In genomic region chr2:124131271-124131670, GRCh38 we compare ENCODE assay signal across 21 cellular contexts.
DNase-seq lines count a peak whose midpoint lies in the region; ATAC-seq, FAIRE-seq and TF ChIP-seq lines count a peak whose summit lies in the region.
"Had no signal": no experiment of that assay in that cellular context is flagged by ENCODE, and none has a peak within 500 bp of the region (broad histone marks: within the 10 kb centered on the region; RNA-seq: fewer than 3 reads in every experiment).

No MANE protein-coding gene starts in this region.

- intact Hi-C loops in HepG2 (cut with micrococcal nuclease; ENCODE audit: unreplicated experiment): no loop called here

- TF ChIP-seq CTCF in fibroblast of mammary gland (conservative IDR thresholded peaks at IDR 0.05; ENCODE audit: control insufficient read depth, insufficient read depth, low read depth, low read length): no peak
- TF ChIP-seq CTCF in MM.1S (IDR thresholded peaks at IDR 0.05; ENCODE audit: low read length): no peak
- no peak for TF ChIP-seq CTCF in HepG2 (CRISPR knock-in tag; IDR thresholded peaks at IDR 0.05)

- BruUV-seq in HepG2 (replicated peaks; lab: Mats Ljungman, UMichigan): no TSS peak

- H3K36me3 ChIP-seq in MM.1S (replicated peaks; ENCODE audit: insufficient read depth, low read length): no peaks in the 10 kb centered on the region
- H3K36me3 ChIP-seq in HepG2 (replicated peaks in 1 of 2; ENCODE audit: control insufficient read depth in 1 of 2, insufficient read depth in 2 of 2, low read length in 2 of 2): no peaks in the 10 kb centered on the region
- H3K36me3 ChIP-seq: BLaER1 treated with 17β-estradiol and CSF1 and Interleukin-3, amounts not matched to agents 10 nM and 100 nM had no signal

- H4K20me1 ChIP-seq in MM.1S (ENCODE audit: insufficient read depth, low read length) (no peaks in the 10 kb centered on the region), HepG2 (ENCODE audit: insufficient read depth, low read length) (no peaks in the 10 kb centered on the region)

- H3K27me3 ChIP-seq in MM.1S (replicated peaks; ENCODE audit: insufficient read depth, low read length) (no peaks in the 10 kb centered on the region), HepG2 (ENCODE audit: control insufficient read depth in 1 of 2, insufficient read depth in 2 of 2, low read length in 2 of 2) (no peaks in the 10 kb centered on the region)
- H3K27me3 ChIP-seq: BLaER1 treated with 17β-estradiol and CSF1 and Interleukin-3, amounts not matched to agents 10 nM and 100 nM had no signal

- DNase-seq in NCI-H2029 (lab: John Stamatoyannopoulos, UW) (peak; percentile 8), NCI-H2029 treated with DMSO at 0.1 percent for 48 hours (lab: John Stamatoyannopoulos, UW) (no peak), HS-5 (ENCODE audit: low read depth) (peak; percentile 75), fibroblast of mammary gland (ENCODE audit: low read depth) (peak; percentile 33), skeletal muscle cell (ENCODE audit: low read depth) (peak; percentile 69), MM.1S (no peak), HepG2 (ENCODE audit: low spot score) (no peak)
- DNase-seq: AML-193; Caco-2; Calu3; CD4-positive, alpha-beta T cell; CD8-positive, alpha-beta T cell; GF-D8 had no signal

- no peak for TF ChIP-seq POLR2A in HepG2 (IDR thresholded peaks at IDR 0.05; ENCODE audit: insufficient read depth in 1 of 2, low read depth in 2 of 2, low read length in 2 of 2)

- in situ Hi-C loops in HepG2 (cut with HindIII; ENCODE audit: extremely low pct_ligation_motif_present, low pct_unique_long_range_greater_than_20kb): no loop called here

- H3K27ac ChIP-seq in MM.1S (ENCODE audit: low read length) (no peak overlapping the region), HepG2 (ENCODE audit: extremely low read length, insufficient read depth, low read length) (no peak overlapping the region)
- H3K27ac ChIP-seq: 22Rv1; A549; BLaER1 treated with 17β-estradiol and CSF1 and Interleukin-3, amounts not matched to agents 10 nM and 100 nM; C4-2B had no signal

- FAIRE-seq in HepG2 (lab: Jason Lieb, UNC): no peak
- FAIRE-seq: A549, D721Med, G401.6, GM12891, GM19239 had no signal

- H3K9me3 ChIP-seq in MM.1S (replicated peaks; ENCODE audit: insufficient read depth, low read length) (no peaks in the 10 kb centered on the region), HepG2 (ENCODE audit: low read length) (no peaks in the 10 kb centered on the region)
- H3K9me3 ChIP-seq: A549; BLaER1 treated with 17β-estradiol and CSF1 and Interleukin-3, amounts not matched to agents 10 nM and 100 nM; Caco-2 had no signal

- WGBS in HepG2 (ENCODE audit: low lambda C conversion rate): 28% methylated on average over 5 of the region's 5 CpGs

- no peak overlapping the region for H3K9ac ChIP-seq in MM.1S (ENCODE audit: low read length)
- H3K9ac ChIP-seq in HepG2 (ENCODE audit: insufficient read depth, low read depth, low read length): no peak overlapping the region
- H3K9ac ChIP-seq: BLaER1 treated with 17β-estradiol and CSF1 and Interleukin-3, amounts not matched to agents 10 nM and 100 nM had no signal

- no peak for TF ChIP-seq RAD21 in HepG2 (CRISPR knock-in tag; IDR thresholded peaks at IDR 0.05)

- no peaks in the 10 kb centered on the region for H3K4me1 ChIP-seq in MM.1S (ENCODE audit: low read length)
- H3K4me1 ChIP-seq in HepG2 (ENCODE audit: insufficient read depth, low read length): no peaks in the 10 kb centered on the region
- H3K4me1 ChIP-seq: A549; BLaER1 treated with 17β-estradiol and CSF1 and Interleukin-3, amounts not matched to agents 10 nM and 100 nM; Caco-2 had no signal

- no peak for ATAC-seq in HepG2
- ATAC-seq: A549; CD8-positive, alpha-beta T cell had no signal

- POLR2A ChIA-PET in HepG2 (lab: Yijun Ruan, JAX): no interaction called here

- H3F3A ChIP-seq in MM.1S (ENCODE audit: insufficient read depth, low read length): no peaks in the 10 kb centered on the region

- no peak overlapping the region for H3K4me2 ChIP-seq in MM.1S (ENCODE audit: low read depth, low read length)
- H3K4me2 ChIP-seq in HepG2 (ENCODE audit: low read depth, low read length): no peak overlapping the region
- H3K4me2 ChIP-seq: A549; BLaER1 treated with 17β-estradiol and CSF1 and Interleukin-3, amounts not matched to agents 10 nM and 100 nM had no signal

- H3K4me3 ChIP-seq in fibroblast of mammary gland (ENCODE audit: control insufficient read depth, low read depth, low read length): no peak overlapping the region
- no peak overlapping the region for H3K4me3 ChIP-seq in skeletal muscle cell (ENCODE audit: low read depth, low read length)
- no peak overlapping the region for H3K4me3 ChIP-seq in MM.1S (ENCODE audit: low read length)
- H3K4me3 ChIP-seq in HepG2 (replicated peaks in 1 of 3; ENCODE audit: insufficient read depth in 1 of 3, low read depth in 2 of 3, low read length in 3 of 3): no peak overlapping the region
- H3K4me3 ChIP-seq: A549; BLaER1 treated with 17β-estradiol and CSF1 and Interleukin-3, amounts not matched to agents 10 nM and 100 nM had no signal

- H2AFZ ChIP-seq in MM.1S (ENCODE audit: low read length) (no peak overlapping the region), HepG2 (ENCODE audit: low read length) (no peak overlapping the region)

- no peaks in the 10 kb centered on the region for H3K79me2 ChIP-seq in MM.1S (ENCODE audit: low read length)
- no peaks in the 10 kb centered on the region for H3K79me2 ChIP-seq in HepG2 (ENCODE audit: insufficient read depth, low read length)

- CTCF ChIA-PET in HepG2 (lab: Yijun Ruan, JAX; ENCODE audit: low intra/inter-chr PET ratio, low total read pairs): no interaction called here

- no peaks in the 10 kb centered on the region for H3K9me2 ChIP-seq in MM.1S (replicated peaks; ENCODE audit: insufficient read depth, low read length)

- TF ChIP-seq EP300 in HepG2 (IDR thresholded peaks at IDR 0.05; ENCODE audit: low read depth in 2 of 2, low read length in 2 of 2) (no peak), HepG2 (CRISPR knock-in tag; IDR thresholded peaks at IDR 0.05; ENCODE audit: borderline replicate concordance) (no peak)

TF ChIP-seq in HepG2, 621 proteins besides CTCF, POLR2A, EP300 and RAD21 (continues in another document):
- TF ChIP-seq ZNF143 (CRISPR knock-in tag; IDR thresholded peaks at IDR 0.05): no peak
- no peak for TF ChIP-seq ZNF431 (CRISPR knock-in tag; IDR thresholded peaks at IDR 0.05; ENCODE audit: borderline replicate concordance, low read depth)
- no peak for TF ChIP-seq PAXIP1 (CRISPR knock-in tag; conservative IDR thresholded peaks at IDR 0.05)
- TF ChIP-seq RARG (CRISPR knock-in tag; IDR thresholded peaks at IDR 0.05; ENCODE audit: low read depth): no peak
- no peak for TF ChIP-seq GTF2F1 (IDR thresholded peaks at IDR 0.05; ENCODE audit: low read length)
- no peak for TF ChIP-seq MEIS1 (CRISPR knock-in tag; IDR thresholded peaks at IDR 0.05; ENCODE audit: borderline replicate concordance)
- TF ChIP-seq NFIC (IDR thresholded peaks at IDR 0.05; ENCODE audit: low read length): no peak
- no peak for TF ChIP-seq FOXJ3 (CRISPR knock-in tag; IDR thresholded peaks at IDR 0.05; ENCODE audit: borderline replicate concordance)

Comparison
In these comparisons a context has a peak if more than half of its experiments do, and no peak if none do; other contexts are left out.
1. DNase-seq: peak in NCI-H2029 (single experiment), HS-5 (single experiment), fibroblast of mammary gland (single experiment) and skeletal muscle cell (single experiment); none in NCI-H2029 treated with DMSO at 0.1 percent for 48 hours (single experiment), MM.1S (single experiment) and HepG2 (single experiment).